ENCODE assay signal across 8 cellular contexts in the genomic region with DNA sequence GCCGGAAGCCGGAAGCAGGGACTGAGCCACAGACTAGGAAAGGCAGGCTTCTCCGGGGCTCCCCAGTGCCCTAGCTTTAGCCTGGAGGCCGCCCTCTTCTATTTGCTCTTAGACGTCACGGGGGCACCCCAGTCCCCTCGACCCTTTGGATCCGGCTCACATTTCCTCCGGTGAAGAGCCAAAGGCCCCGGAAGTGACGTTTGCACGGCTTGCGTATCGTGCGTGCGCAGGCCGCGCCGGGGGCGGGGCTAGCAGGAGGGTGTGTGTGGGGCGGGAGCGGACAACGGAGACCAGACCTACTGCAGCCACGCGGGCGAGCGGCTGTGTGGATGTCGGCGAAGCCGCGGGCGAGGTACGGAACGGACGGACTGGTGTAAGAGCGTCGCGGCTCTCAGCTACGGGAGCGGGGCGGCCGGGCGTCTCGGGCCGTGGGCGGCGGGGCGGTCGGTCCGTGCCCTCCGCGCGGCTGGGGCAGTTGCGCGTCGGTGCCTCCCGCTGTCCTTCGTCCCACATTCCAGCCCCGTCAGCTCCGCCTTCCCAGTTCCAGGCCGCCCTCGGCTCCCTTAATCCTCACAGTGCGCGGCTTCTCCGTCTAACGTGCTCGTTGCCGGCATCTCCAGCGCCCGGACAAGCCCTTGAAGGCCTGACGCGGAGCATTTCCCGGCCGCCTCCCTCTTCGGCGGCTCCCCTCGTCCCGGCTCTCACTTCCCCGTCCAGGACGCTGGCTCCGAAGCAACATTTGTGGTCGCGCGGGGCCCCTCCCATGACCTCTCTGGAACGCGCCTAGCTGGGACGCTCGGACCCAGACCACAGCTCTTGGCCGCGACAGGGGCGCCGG. TPM values are rescaled to one million over a fixed set of nuclear protein-coding genes. Genes with fewer than 3 reads are reported as not detected.
A peak's percentile ranks its signal among the peaks of the same experiment; 100 is the strongest.
DNase-seq lines count a peak whose midpoint lies in the region; ATAC-seq and TF ChIP-seq lines count a peak whose summit lies in the region.

No MANE protein-coding gene starts in this region.

- H3K36me3 Mint-ChIP-seq in activated naive CD8-positive, alpha-beta T cell treated with anti-CD3 and anti-CD28 coated beads, Interleukin-2, amount 10 ng/mL, durations not matched to agents 7 days and 5 days = peaks cover 8% of the 10 kb centered on the region

- no peaks in the 10 kb centered on the region for H3K9me3 Mint-ChIP-seq in activated naive CD8-positive, alpha-beta T cell treated with anti-CD3 and anti-CD28 coated beads, Interleukin-2, amount 10 ng/mL, durations not matched to agents 7 days and 5 days

- no peaks in the 10 kb centered on the region for H3K36me3 ChIP-seq in ovary
- H3K36me3 ChIP-seq in thyroid gland = no peaks in the 10 kb centered on the region

- TF ChIP-seq POLR2A in GM10847 (IDR thresholded peaks at IDR 0.05; ENCODE audit: extremely low read depth, insufficient read length) = peak; percentile 86
- TF ChIP-seq POLR2A in ovary (IDR thresholded peaks at IDR 0.05) = peak; percentile 96
- TF ChIP-seq POLR2A in thyroid gland (IDR thresholded peaks at IDR 0.05) = peak; percentile 79 to 99

- peak; percentile 98 for DNase-seq in NCI-H1105 (lab: John Stamatoyannopoulos, UW)
- DNase-seq in SKM-1 (lab: John Stamatoyannopoulos, UW; ENCODE audit: unreplicated experiment) = peak; percentile 97
- peak; percentile 98 for DNase-seq in activated naive CD8-positive, alpha-beta T cell treated with anti-CD3 and anti-CD28 coated beads, Interleukin-2, amount 10 ng/mL, durations not matched to agents 7 days and 5 days
- peak; percentile 99 for DNase-seq in Right ventricle myocardium inferior (ENCODE audit: missing footprints)
- peak; percentile 99 for DNase-seq in ovary
- DNase-seq in thyroid gland = peak; percentile 99

- H3K27ac ChIP-seq in ovary (peak overlapping the region; percentile 85 to 95), thyroid gland (peak overlapping the region; percentile 92 to 98 (median 96))

- H3K27ac Mint-ChIP-seq in activated naive CD8-positive, alpha-beta T cell treated with anti-CD3 and anti-CD28 coated beads, Interleukin-2, amount 10 ng/mL, durations not matched to agents 7 days and 5 days = peak overlapping the region; percentile 97

- H3K4me1 ChIP-seq in ovary (ENCODE audit: insufficient read depth) = peaks cover 6% of the 10 kb centered on the region
- peaks cover 6 to 14% of the 10 kb centered on the region in 2 donors for H3K4me1 ChIP-seq in thyroid gland

- H3K27me3 ChIP-seq in ovary (no peaks in the 10 kb centered on the region), thyroid gland (no peaks in the 10 kb centered on the region)

- POLR2A ChIA-PET in activated naive CD8-positive, alpha-beta T cell treated with anti-CD3 and anti-CD28 coated beads, Interleukin-2, amount 10 ng/mL, durations not matched to agents 7 days and 5 days (lab: Charles Lee) = interaction anchor here (0.6 to 2.4 kb wide), 8 partner anchors 15 to 559 kb away, joined by 3 to 17 read pairs (median 6); partner anchors contain the start of gene RABGEF1

- ATAC-seq in HG02642 (IDR thresholded peaks at IDR 0.05; ENCODE audit: poor library complexity, unreplicated experiment) (peak; percentile 92), Right ventricle myocardium inferior (peak; percentile 98)
- peak; percentile 93 for ATAC-seq in activated naive CD8-positive, alpha-beta T cell treated with anti-CD3 and anti-CD28 coated beads, Interleukin-2, amount 10 ng/mL, durations not matched to agents 7 days and 5 days (ENCODE audit: low read depth)

- WGBS in ovary, 3 donors = 0 to 1% (median 0%) methylated on average over 88 to 92 of the region's 92 CpGs
- 0% methylated on average over 10 to 22 of the region's 92 CpGs for WGBS in thyroid gland, 2 donors

- H3K9me3 ChIP-seq in ovary = no peaks in the 10 kb centered on the region
- H3K9me3 ChIP-seq in thyroid gland = no peaks in the 10 kb centered on the region

- intact Hi-C loops in Right ventricle myocardium inferior (cut with DNase I) (loop anchor here (2.0 kb wide), 3 partner anchors 26 to 62 kb away; partner anchors contain the start of gene KCTD7), ovary (cut with DNase I) (no loop called here), thyroid gland (cut with DNase I) (loop anchor here (5.0 kb wide), 1 partner anchor 97 kb away; no protein-coding TSS in a partner anchor)

- no peak for TF ChIP-seq CTCF in ovary (IDR thresholded peaks at IDR 0.05)
- peak in 1 of 6 experiments; percentile 2 for TF ChIP-seq CTCF in thyroid gland (IDR thresholded peaks at IDR 0.05)

- peaks cover 14% of the 10 kb centered on the region for H3K4me1 Mint-ChIP-seq in activated naive CD8-positive, alpha-beta T cell treated with anti-CD3 and anti-CD28 coated beads, Interleukin-2, amount 10 ng/mL, durations not matched to agents 7 days and 5 days

- no peaks in the 10 kb centered on the region for H3K27me3 Mint-ChIP-seq in activated naive CD8-positive, alpha-beta T cell treated with anti-CD3 and anti-CD28 coated beads, Interleukin-2, amount 10 ng/mL, durations not matched to agents 7 days and 5 days

- H3K4me3 ChIP-seq in ovary (peak overlapping the region; percentile 76), thyroid gland (replicated peaks in 1 of 3) (peak overlapping the region; percentile 80 to 81 (median 80))

- peak overlapping the region; percentile 97 for H3K4me3 Mint-ChIP-seq in activated naive CD8-positive, alpha-beta T cell treated with anti-CD3 and anti-CD28 coated beads, Interleukin-2, amount 10 ng/mL, durations not matched to agents 7 days and 5 days

- peak; percentile 12 for TF ChIP-seq EP300 in ovary (IDR thresholded peaks at IDR 0.05)

RNA-seq across cellular contexts. Expression of gene KCTD7, which starts 25.8 kb away (rescaled TPM):
- 10 to 100 TPM; 35.2 to 39.0 TPM for total RNA-seq in activated naive CD8-positive, alpha-beta T cell treated with anti-CD3 and anti-CD28 coated beads, Interleukin-2, amount 10 ng/mL, durations not matched to agents 7 days and 5 days
- total RNA-seq in Right ventricle myocardium inferior = 7.8 TPM
- total RNA-seq in ovary = 10 to 100 TPM; 15.6 to 28.5 (median 22.0) TPM
- polyA plus RNA-seq in ovary = 10 to 100 TPM; 13.4 to 25.8 TPM
- total RNA-seq in thyroid gland = 10 to 100 TPM; 17.4 to 19.3 (median 18.1) TPM

Comparison
In these comparisons a context has a peak if more than half of its experiments do, and no peak if none do; other contexts are left out.
1. Peak in every context shown above with its lines: DNase-seq, ATAC-seq, H3K4me3 ChIP-seq and H3K27ac ChIP-seq.
2. intact Hi-C loops: an anchor here in Right ventricle myocardium inferior (2.0 kb wide) and thyroid gland (5.0 kb wide); none called in ovary.